ENCODE assay signal across 9 cellular contexts in the genomic region with DNA sequence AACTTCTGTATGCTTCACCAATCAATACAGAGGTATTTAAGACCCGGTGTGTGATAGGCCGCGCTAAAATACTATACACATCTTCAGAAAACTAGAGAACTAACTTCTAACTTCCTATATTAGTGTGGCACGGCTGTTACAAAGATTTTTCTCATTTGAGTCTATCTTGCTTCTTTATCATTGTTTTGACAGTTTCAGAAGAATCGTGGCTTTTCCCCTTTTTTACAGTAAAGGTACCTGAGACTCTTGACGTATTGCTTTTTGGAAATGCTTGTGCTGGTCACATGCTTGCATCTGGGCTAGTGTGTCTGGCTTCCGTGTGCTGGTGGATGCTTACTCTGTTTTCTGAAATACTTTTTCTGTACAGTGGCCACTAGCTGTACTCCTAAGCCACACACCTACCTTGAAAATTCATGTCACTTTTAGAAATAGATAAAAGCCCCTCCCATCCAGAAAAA. TPM values are rescaled to one million over a fixed set of nuclear protein-coding genes. Genes with fewer than 3 reads are reported as not detected.
DNase-seq lines count a peak whose midpoint lies in the region; ATAC-seq and TF ChIP-seq lines count a peak whose summit lies in the region.
"Had no signal": no experiment of that assay in that cellular context is flagged by ENCODE, and none has a peak within 500 bp of the region (broad histone marks: within the 10 kb centered on the region; RNA-seq: fewer than 3 reads in every experiment).

No MANE protein-coding gene starts in this region.

- H3K4me3 ChIP-seq in effector memory CD4-positive, alpha-beta T cell (ENCODE audit: insufficient read depth, low read depth, low read length, poor library complexity, severe bottlenecking) = peak overlapping the region; percentile 48
- H3K4me3 ChIP-seq in neuronal stem cell (ENCODE audit: low read length in 2 of 2) = no peak overlapping the region

- no peak overlapping the region for H3K27ac Mint-ChIP-seq in HFFc6

- no peak overlapping the region for H2BK120ac ChIP-seq in neuronal stem cell (ENCODE audit: low read depth, low read length)

- ATAC-seq in GM18499 (IDR thresholded peaks at IDR 0.05; ENCODE audit: insufficient read depth, unreplicated experiment) (peak; percentile 51), GM21529 (IDR thresholded peaks at IDR 0.05; ENCODE audit: unreplicated experiment) (peak; percentile 56), HG03558 (IDR thresholded peaks at IDR 0.05; ENCODE audit: extremely low read depth, unreplicated experiment) (peak; percentile 45)

- no peak overlapping the region for H4K91ac ChIP-seq in neuronal stem cell (ENCODE audit: low read depth, low read length, poor library complexity)

- H4K8ac ChIP-seq in neuronal stem cell (ENCODE audit: low read depth, low read length) = no peak overlapping the region

- no peak overlapping the region for H3K23ac ChIP-seq in neuronal stem cell (ENCODE audit: low read depth, low read length, poor library complexity)

- H2AK5ac ChIP-seq in neuronal stem cell (ENCODE audit: low read depth, low read length) = no peak overlapping the region

- H3K27me3 ChIP-seq in effector memory CD4-positive, alpha-beta T cell (replicated peaks; ENCODE audit: control insufficient read depth, insufficient read depth, low read length, poor library complexity, severe bottlenecking) = no peaks in the 10 kb centered on the region
- no peaks in the 10 kb centered on the region for H3K27me3 ChIP-seq in neuronal stem cell (ENCODE audit: control insufficient read depth in 3 of 3, insufficient read depth in 3 of 3, low read depth in 1 of 3, low read length in 3 of 3)

- H3K4me3 Mint-ChIP-seq in HFFc6 = no peak overlapping the region

- no peak for TF ChIP-seq CTCF in HFFc6 (IDR thresholded peaks at IDR 0.05)

- H3K27me3 Mint-ChIP-seq in HFFc6 (ENCODE audit: insufficient read depth) = peaks cover 2% of the 10 kb centered on the region

- H3K14ac ChIP-seq in neuronal stem cell (ENCODE audit: low read length) = no peak overlapping the region

- no peak overlapping the region for H2BK12ac ChIP-seq in neuronal stem cell (ENCODE audit: low read length)

- H3K36me3 ChIP-seq in effector memory CD4-positive, alpha-beta T cell (ENCODE audit: control insufficient read depth, insufficient read depth, low read length) = peaks cover 17% of the 10 kb centered on the region
- H3K36me3 ChIP-seq in neuronal stem cell (replicated peaks in 1 of 2; ENCODE audit: control insufficient read depth in 2 of 2, insufficient read depth in 2 of 2, low read length in 2 of 2) = no peaks in the 10 kb centered on the region

- H3K79me1 ChIP-seq in neuronal stem cell (ENCODE audit: low read depth, low read length) = no peaks in the 10 kb centered on the region

- no peaks in the 10 kb centered on the region for H3K36me3 Mint-ChIP-seq in HFFc6 (ENCODE audit: low read depth)

- H2BK15ac ChIP-seq in neuronal stem cell (ENCODE audit: low read length) = no peak overlapping the region

- no peak overlapping the region for H3K4ac ChIP-seq in neuronal stem cell (ENCODE audit: low read length)

- WGBS in neuronal stem cell (ENCODE audit: extremely low coverage in 2 of 2, insufficient read length in 2 of 2, insufficient replicate concordance in 1 of 2), 2 donors = no CpG with 5 or more reads among the region's 7 CpGs

- no peaks in the 10 kb centered on the region for H3K4me1 Mint-ChIP-seq in HFFc6 (ENCODE audit: low read depth)

- H3K27ac ChIP-seq in effector memory CD4-positive, alpha-beta T cell (ENCODE audit: insufficient read depth, low read length, poor library complexity, severe bottlenecking) = peak overlapping the region; percentile 86
- no peak overlapping the region for H3K27ac ChIP-seq in neuronal stem cell (replicated peaks; ENCODE audit: low read length)

- no peak overlapping the region for H2BK5ac ChIP-seq in neuronal stem cell (ENCODE audit: low read length)

- DNase-seq in effector memory CD4-positive, alpha-beta T cell = peak in 2 of 3 donors; percentile 54 to 55
- DNase-seq in HFFc6 = no peak
- no peak for DNase-seq in T1000 (lab: John Stamatoyannopoulos, UW)
- no peak for DNase-seq in NCI-H510A treated with DMSO at 0.1 percent for 48 hours (lab: John Stamatoyannopoulos, UW)
- no peak for DNase-seq in neuronal stem cell (ENCODE audit: low spot score)

- H3K4me2 ChIP-seq in neuronal stem cell (ENCODE audit: insufficient read depth, low read length, poor library complexity, severe bottlenecking) = no peak overlapping the region

- H3K9me3 ChIP-seq in effector memory CD4-positive, alpha-beta T cell (ENCODE audit: control insufficient read depth, low read length) = no peaks in the 10 kb centered on the region
- H3K9me3 ChIP-seq in neuronal stem cell (replicated peaks in 1 of 2; ENCODE audit: control insufficient read depth in 2 of 2, insufficient read depth in 1 of 2, low read depth in 1 of 2, low read length in 2 of 2) = no peaks in the 10 kb centered on the region

- no peak overlapping the region for H2AFZ ChIP-seq in neuronal stem cell (ENCODE audit: low read length)

- no peaks in the 10 kb centered on the region for H3K9me3 Mint-ChIP-seq in HFFc6

- peaks cover 84% of the 10 kb centered on the region for H3K4me1 ChIP-seq in effector memory CD4-positive, alpha-beta T cell (ENCODE audit: control insufficient read depth, insufficient read depth, low read length, poor library complexity, severe bottlenecking)
- peaks cover 15 to 38% of the 10 kb centered on the region in 2 donors for H3K4me1 ChIP-seq in neuronal stem cell (ENCODE audit: control insufficient read depth in 2 of 2, insufficient read depth in 1 of 2, low read depth in 1 of 2, low read length in 2 of 2)

- no peak overlapping the region for H3K18ac ChIP-seq in neuronal stem cell (ENCODE audit: low read length)

- H3K9ac ChIP-seq in neuronal stem cell (ENCODE audit: low read depth, low read length, poor library complexity) = no peak overlapping the region

RNA-seq across cellular contexts. Expression of gene IKZF1, which starts 12.7 kb away (rescaled TPM):
- total RNA-seq in HFFc6 (2021; fragmentation: NEBNext Ultra II Directional; extraction: Animal tissue kit (Norgen Biotek cat#: 25700)) = not detected
- 0.61 TPM for polyA plus RNA-seq in neuronal stem cell (2013, experiment 1 of 2)
- 0.66 TPM for polyA plus RNA-seq in neuronal stem cell (2013, experiment 2 of 2)
- total RNA-seq: NCI-H460 had no signal

Comparison
In these comparisons a context has a peak if more than half of its experiments do, and no peak if none do; other contexts are left out.
1. DNase-seq: peak in effector memory CD4-positive, alpha-beta T cell (2 of 3); none in HFFc6 (single experiment), T1000 (single experiment), NCI-H510A treated with DMSO at 0.1 percent for 48 hours (single experiment) and neuronal stem cell (single experiment).
2. Peak in every context shown above with its lines, with median percentiles within 50 percentile points of each other: ATAC-seq.